Comparison of ENCODE assay signal across 15 cellular contexts in the genomic region with DNA sequence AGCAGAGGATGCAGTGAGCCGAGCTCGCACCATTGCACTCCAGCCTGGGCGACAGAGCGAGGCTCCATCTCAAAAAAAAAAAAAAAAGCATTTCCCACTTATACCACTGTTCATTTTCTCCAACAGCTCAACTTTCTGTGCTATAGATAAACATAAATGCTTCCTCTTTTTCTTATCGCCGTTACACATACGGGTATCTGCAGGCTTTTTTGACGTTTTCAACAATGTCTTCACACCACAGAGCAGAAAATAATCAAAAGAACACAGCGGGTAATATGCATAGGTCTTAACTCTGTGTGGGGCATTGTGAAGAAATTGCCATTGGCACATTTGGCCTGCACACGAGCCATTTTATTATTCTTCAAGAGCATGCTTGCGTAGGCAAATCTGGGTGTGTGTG.
"Had no signal": no experiment of that assay in that cellular context is flagged by ENCODE, and none has a peak within 500 bp of the region (broad histone marks: within the 10 kb centered on the region; RNA-seq: fewer than 3 reads in every experiment).

No MANE protein-coding gene starts in this region.

- H3K27ac ChIP-seq: spleen, tibial nerve, WERI-Rb-1 had no signal

- H3K4me1 ChIP-seq: spleen, tibial nerve had no signal

- H3K36me3 Mint-ChIP-seq: stimulated activated memory B cell treated with anti-CD40 and anti-IgM and Interleukin-4, amounts not matched to agents 10 μg/mL and 1 μg/mL and 100 μg/mL, for 72 hours had no signal

- H3K27me3 ChIP-seq: spleen, tibial nerve had no signal

- H3K4me1 Mint-ChIP-seq: activated CD4-positive, alpha-beta T cell treated with anti-CD3 and anti-CD28 coated beads for 36 hours; stimulated activated memory B cell treated with anti-CD40 and anti-IgM and Interleukin-4, amounts not matched to agents 10 μg/mL and 1 μg/mL and 100 μg/mL, for 72 hours had no signal

- H3K4me3 Mint-ChIP-seq: activated CD4-positive, alpha-beta T cell treated with anti-CD3 and anti-CD28 coated beads for 36 hours; activated CD8-positive, alpha-beta T cell treated with anti-CD3 and anti-CD28 coated beads, Interleukin-2, amount 10 ng/mL, durations not matched to agents 7 days and 5 days; activated naive CD4-positive, alpha-beta T cell treated with anti-CD3 and anti-CD28 coated beads for 36 hours; nephron progenitor cell; stimulated activated memory B cell treated with anti-CD40 and anti-IgM and Interleukin-4, amounts not matched to agents 10 μg/mL and 1 μg/mL and 100 μg/mL, for 72 hours had no signal

- ATAC-seq: activated CD4-positive, alpha-beta T cell treated with anti-CD3 and anti-CD28 coated beads for 36 hours; activated CD8-positive, alpha-beta T cell treated with anti-CD3 and anti-CD28 coated beads, Interleukin-2, amount 10 ng/mL, durations not matched to agents 7 days and 5 days; sciatic nerve; stimulated activated memory B cell treated with anti-CD40 and anti-IgM and Interleukin-4, amounts not matched to agents 10 μg/mL and 1 μg/mL and 100 μg/mL, for 72 hours had no signal

- H3K36me3 ChIP-seq: spleen, tibial nerve, WERI-Rb-1 had no signal

- H3K27me3 Mint-ChIP-seq: activated CD4-positive, alpha-beta T cell treated with anti-CD3 and anti-CD28 coated beads for 36 hours; stimulated activated memory B cell treated with anti-CD40 and anti-IgM and Interleukin-4, amounts not matched to agents 10 μg/mL and 1 μg/mL and 100 μg/mL, for 72 hours had no signal

- DNase-seq: activated CD4-positive, alpha-beta T cell treated with anti-CD3 and anti-CD28 coated beads for 36 hours; activated CD8-positive, alpha-beta T cell treated with anti-CD3 and anti-CD28 coated beads, Interleukin-2, amount 10 ng/mL, durations not matched to agents 7 days and 5 days; activated naive CD4-positive, alpha-beta T cell treated with anti-CD3 and anti-CD28 coated beads for 36 hours; caudate nucleus; cortex of kidney; hypothalamus; kidney glomerular epithelial cell; mesendoderm; nephron progenitor cell; spleen; stimulated activated CD4-positive, alpha-beta T cell treated with anti-CD3 and anti-CD28 coated beads, Interleukin-1b, Interleukin-23, amount 100 ng/mL, for 48 hours; WERI-Rb-1 had no signal

- H3K4me3 ChIP-seq: spleen, tibial nerve had no signal

- H3K27ac Mint-ChIP-seq: activated CD4-positive, alpha-beta T cell treated with anti-CD3 and anti-CD28 coated beads for 36 hours; activated CD8-positive, alpha-beta T cell treated with anti-CD3 and anti-CD28 coated beads, Interleukin-2, amount 10 ng/mL, durations not matched to agents 7 days and 5 days; activated naive CD4-positive, alpha-beta T cell treated with anti-CD3 and anti-CD28 coated beads for 36 hours; nephron progenitor cell; stimulated activated memory B cell treated with anti-CD40 and anti-IgM and Interleukin-4, amounts not matched to agents 10 μg/mL and 1 μg/mL and 100 μg/mL, for 72 hours had no signal
